ENCODE assay signal across 17 cellular contexts in the genomic region with DNA sequence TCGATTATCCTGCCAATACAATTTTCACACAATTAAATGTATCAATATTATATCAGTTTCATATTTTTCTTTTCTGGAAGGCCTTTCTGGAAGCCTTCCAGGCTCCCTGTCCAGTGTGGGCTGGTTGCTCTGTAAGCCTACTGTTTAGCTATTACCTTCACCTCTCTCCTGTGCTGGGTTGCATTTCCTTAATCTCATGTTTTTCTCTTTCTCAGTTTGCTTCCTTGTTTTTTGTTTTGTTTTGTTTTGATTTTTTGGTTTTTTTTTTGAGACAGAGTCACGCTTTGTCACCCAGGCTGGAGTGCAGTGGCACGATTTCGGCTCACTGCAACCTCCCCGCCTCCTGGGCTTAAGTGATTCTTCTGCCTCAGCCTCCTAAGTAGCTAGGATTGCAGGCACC. TPM values are rescaled to one million over a fixed set of nuclear protein-coding genes. Genes with fewer than 3 reads are reported as not detected.
DNase-seq lines count a peak whose midpoint lies in the region; ATAC-seq, FAIRE-seq and TF ChIP-seq lines count a peak whose summit lies in the region.
"Had no signal": no experiment of that assay in that cellular context is flagged by ENCODE, and none has a peak within 500 bp of the region (broad histone marks: within the 10 kb centered on the region; RNA-seq: fewer than 3 reads in every experiment).

No MANE protein-coding gene starts in this region.

- H3K27ac ChIP-seq in C4-2B (peak overlapping the region; percentile 64), HepG2 (ENCODE audit: extremely low read length, insufficient read depth, low read length) (no peak overlapping the region)

- peaks cover 9% of the 10 kb centered on the region for H4K20me1 ChIP-seq in HepG2 (ENCODE audit: insufficient read depth, low read length)

- no peaks in the 10 kb centered on the region for H3K36me3 Mint-ChIP-seq in T-helper 17 cell (ENCODE audit: low read depth)
- H3K36me3 Mint-ChIP-seq in naive B cell: peaks cover 8 to 9% of the 10 kb centered on the region in 2 donors

- no peak overlapping the region for H3K4me2 ChIP-seq in HepG2 (ENCODE audit: low read depth, low read length)

- no peak for DNase-seq in T-helper 17 cell
- DNase-seq in naive B cell: no peak
- no peak for DNase-seq in effector CD8-positive, alpha-beta T cell (lab: John Stamatoyannopoulos, UW)
- no peak for DNase-seq in HepG2 (ENCODE audit: low spot score)
- DNase-seq in occipital lobe (lab: John Stamatoyannopoulos, UW): no peak
- DNase-seq: ACHN; C1 segment of cervical spinal cord; CD4-positive, alpha-beta memory T cell; DMS79; EL; GOT3 had no signal

- no peak overlapping the region for H3K4me3 ChIP-seq in HepG2 (replicated peaks in 1 of 3; ENCODE audit: insufficient read depth in 1 of 3, low read depth in 2 of 3, low read length in 3 of 3)
- H3K4me3 ChIP-seq: HAP-1 had no signal

- no peak for TF ChIP-seq RAD21 in HepG2 (CRISPR knock-in tag; IDR thresholded peaks at IDR 0.05)

- H3K27ac Mint-ChIP-seq in T-helper 17 cell: no peak overlapping the region
- H3K27ac Mint-ChIP-seq in naive B cell: peak overlapping the region in 3 of 6 donors; percentile 13 to 76 (median 27)

- H3K4me3 Mint-ChIP-seq in T-helper 17 cell (peak overlapping the region; percentile 36), naive B cell (peak overlapping the region in 4 of 8 donors; percentile 36 to 82 (median 60))
- H3K4me3 Mint-ChIP-seq: CD4-positive, alpha-beta memory T cell had no signal

- H3K27me3 Mint-ChIP-seq in T-helper 17 cell (no peaks in the 10 kb centered on the region), naive B cell (no peaks in the 10 kb centered on the region)
- H3K27me3 Mint-ChIP-seq: CD4-positive, alpha-beta memory T cell had no signal

- H3K36me3 ChIP-seq in HepG2 (replicated peaks in 1 of 2; ENCODE audit: control insufficient read depth in 1 of 2, insufficient read depth in 2 of 2, low read length in 2 of 2): no peaks in the 10 kb centered on the region

- H2AFZ ChIP-seq in HepG2 (ENCODE audit: low read length): no peak overlapping the region

- CTCF ChIA-PET in HepG2 (lab: Yijun Ruan, JAX; ENCODE audit: low intra/inter-chr PET ratio, low total read pairs): no interaction called here

- TF ChIP-seq POLR2A in HepG2 (IDR thresholded peaks at IDR 0.05; ENCODE audit: insufficient read depth in 1 of 2, low read depth in 2 of 2, low read length in 2 of 2): no peak

- in situ Hi-C loops in HepG2 (cut with HindIII; ENCODE audit: extremely low pct_ligation_motif_present, low pct_unique_long_range_greater_than_20kb): loop anchor here (10.0 kb wide), 1 partner anchor 166 kb away; no protein-coding TSS in a partner anchor

- no peaks in the 10 kb centered on the region for H3K9me3 Mint-ChIP-seq in naive B cell
- H3K9me3 Mint-ChIP-seq: CD4-positive, alpha-beta memory T cell had no signal

- H3K79me2 ChIP-seq in HepG2 (ENCODE audit: insufficient read depth, low read length): peaks cover 9% of the 10 kb centered on the region

- H3K9ac ChIP-seq in HepG2 (ENCODE audit: insufficient read depth, low read depth, low read length): no peak overlapping the region

- H3K27me3 ChIP-seq in HepG2 (ENCODE audit: control insufficient read depth in 1 of 2, insufficient read depth in 2 of 2, low read length in 2 of 2): peaks cover 0 to 5% of the 10 kb centered on the region in 2 experiments; a peak in 2 of 5 replicates

- H3K4me1 Mint-ChIP-seq in T-helper 17 cell (peaks cover 28% of the 10 kb centered on the region), naive B cell (peaks cover 13 to 43% (median 34%) of the 10 kb centered on the region in 3 donors)

- TF ChIP-seq CTCF in C4-2B (conservative IDR thresholded peaks at IDR 0.05) (no peak), HepG2 (CRISPR knock-in tag; IDR thresholded peaks at IDR 0.05) (no peak)

- 88% methylated on average over 5 of the region's 5 CpGs for WGBS in HepG2 (ENCODE audit: low lambda C conversion rate)

- POLR2A ChIA-PET in HepG2 (lab: Yijun Ruan, JAX): interaction anchor here (0.7 to 1.5 kb wide), 2 partner anchors 37 to 358 kb away, joined by 3 to 4 read pairs; no protein-coding TSS in a partner anchor

- intact Hi-C loops in HepG2 (cut with micrococcal nuclease; ENCODE audit: unreplicated experiment): no loop called here

- TF ChIP-seq EP300 in HepG2 (IDR thresholded peaks at IDR 0.05; ENCODE audit: low read depth in 2 of 2, low read length in 2 of 2) (no peak), HepG2 (CRISPR knock-in tag; IDR thresholded peaks at IDR 0.05; ENCODE audit: borderline replicate concordance) (no peak)

- no peaks in the 10 kb centered on the region for H3K9me3 ChIP-seq in T-helper 17 cell (ENCODE audit: control insufficient read depth, low read length, poor library complexity, severe bottlenecking)
- H3K9me3 ChIP-seq in HepG2 (ENCODE audit: low read length): no peaks in the 10 kb centered on the region

- FAIRE-seq in HepG2 (lab: Jason Lieb, UNC): no peak
- FAIRE-seq: G401.6, GM12892, GM19239 had no signal

- BruUV-seq in HepG2 (replicated peaks; lab: Mats Ljungman, UMichigan): no TSS peak

- peaks cover 78% of the 10 kb centered on the region for H3K4me1 ChIP-seq in HepG2 (ENCODE audit: insufficient read depth, low read length)
- H3K4me1 ChIP-seq: HAP-1 had no signal

- ATAC-seq in T-helper 17 cell (no peak), naive B cell (ENCODE audit: low read depth in 2 of 2) (peak; percentile 53 to 63), HepG2 (no peak)

RNA-seq across cellular contexts. Expression of a gene that starts 6.8 kb away (rescaled TPM):
- total RNA-seq in T-helper 17 cell: 10 to 100 TPM; 18.3 to 21.4 TPM
- 10 to 100 TPM; 45.7 to 86.2 (median 73.6) TPM for polyA plus RNA-seq in naive B cell (ENCODE audit: low read depth in 6 of 6)
- total RNA-seq in HepG2 (2016; rRNA removed; fragmentation: Illumina TruSeq; extraction: Trizol): 20.7 and 56.3 TPM in 2 replicates
- 5.7 and 7.2 TPM in 2 replicates for total RNA-seq in HepG2 (2016; cell fraction: cytosol; rRNA removed; fragmentation: Illumina TruSeq; extraction: Trizol; ENCODE audit: low read depth)
- 20.6 and 53.3 TPM in 2 replicates for total RNA-seq in HepG2 (2016; cell fraction: insoluble cytoplasmic fraction; rRNA removed; fragmentation: Illumina TruSeq; extraction: Trizol)
- 32.0 TPM in 2 replicates for total RNA-seq in HepG2 (2016; cell fraction: membrane; rRNA removed; fragmentation: Illumina TruSeq; extraction: Trizol)
- 20.1 and 22.8 TPM in 2 replicates for total RNA-seq in HepG2 (2016; cell fraction: nucleus; rRNA removed; fragmentation: Illumina TruSeq; extraction: Trizol)
- polyA plus RNA-seq in HepG2 (2011; rRNA removed): 127 and 128 TPM in 2 replicates
- 115 and 145 TPM in 2 replicates for polyA plus RNA-seq in HepG2 (2011; cell fraction: cytosol; rRNA removed)
- polyA plus RNA-seq in HepG2 (2011; cell fraction: nucleus; rRNA removed): 36.6 and 44.5 TPM in 2 replicates
- 130 and 170 TPM in 2 replicates for polyA plus RNA-seq in HepG2 (2012)
- polyA plus RNA-seq in HepG2 (2016; cell fraction: cytosol; fragmentation: Illumina TruSeq; extraction: Trizol; ENCODE audit: low read depth): 14.0 and 14.5 TPM in 2 replicates
- 225 and 237 TPM in 2 replicates for polyA plus RNA-seq in HepG2 (2016; cell fraction: insoluble cytoplasmic fraction; fragmentation: Illumina TruSeq; extraction: Trizol; ENCODE audit: low read depth)
- 54.8 and 58.5 TPM in 2 replicates for polyA plus RNA-seq in HepG2 (2016; cell fraction: membrane; fragmentation: Illumina TruSeq; extraction: Trizol; ENCODE audit: low read depth)
- polyA plus RNA-seq in HepG2 (2016; cell fraction: nucleus; fragmentation: Illumina TruSeq; extraction: Trizol; ENCODE audit: insufficient read depth, low read depth): 101 TPM in 2 replicates
- polyA minus RNA-seq in HepG2 (2011; rRNA and poly(A)+ RNA removed; ENCODE audit: low replicate concordance): 28.5 and 84.7 TPM in 2 replicates
- polyA minus RNA-seq in HepG2 (2011; cell fraction: cytosol; rRNA and poly(A)+ RNA removed): 65.0 and 74.5 TPM in 2 replicates
- polyA minus RNA-seq in HepG2 (2011; cell fraction: nucleus; rRNA and poly(A)+ RNA removed): 38.4 and 44.4 TPM in 2 replicates
- total RNA-seq in occipital lobe: 12.3 TPM

RNA-seq across cellular contexts. Expression of a gene that starts 9.0 kb away (rescaled TPM):
- total RNA-seq in T-helper 17 cell (10 to 100 TPM; 17.4 to 19.2 TPM), HepG2 (2016; rRNA removed; fragmentation: Illumina TruSeq; extraction: Trizol) (74.4 and 105 TPM in 2 replicates), occipital lobe (29.8 TPM)
- polyA plus RNA-seq in naive B cell (ENCODE audit: low read depth in 6 of 6) (100 to 1,000 TPM; 101 to 145 (median 123) TPM), HepG2 (2011; rRNA removed) (52.9 and 54.8 TPM in 2 replicates)
- 44.2 and 47.1 TPM in 2 replicates for total RNA-seq in HepG2 (2016; cell fraction: cytosol; rRNA removed; fragmentation: Illumina TruSeq; extraction: Trizol; ENCODE audit: low read depth)
- total RNA-seq in HepG2 (2016; cell fraction: insoluble cytoplasmic fraction; rRNA removed; fragmentation: Illumina TruSeq; extraction: Trizol): 74.5 and 96.6 TPM in 2 replicates
- 77.2 and 80.8 TPM in 2 replicates for total RNA-seq in HepG2 (2016; cell fraction: membrane; rRNA removed; fragmentation: Illumina TruSeq; extraction: Trizol)
- 30.8 and 32.7 TPM in 2 replicates for total RNA-seq in HepG2 (2016; cell fraction: nucleus; rRNA removed; fragmentation: Illumina TruSeq; extraction: Trizol)
- polyA plus RNA-seq in HepG2 (2011; cell fraction: cytosol; rRNA removed): 58.6 and 70.5 TPM in 2 replicates
- 16.9 and 17.1 TPM in 2 replicates for polyA plus RNA-seq in HepG2 (2011; cell fraction: nucleus; rRNA removed)
- 49.0 and 54.0 TPM in 2 replicates for polyA plus RNA-seq in HepG2 (2012)
- 63.8 and 69.5 TPM in 2 replicates for polyA plus RNA-seq in HepG2 (2016; cell fraction: cytosol; fragmentation: Illumina TruSeq; extraction: Trizol; ENCODE audit: low read depth)
- 138 and 146 TPM in 2 replicates for polyA plus RNA-seq in HepG2 (2016; cell fraction: insoluble cytoplasmic fraction; fragmentation: Illumina TruSeq; extraction: Trizol; ENCODE audit: low read depth)
- 69.5 and 71.6 TPM in 2 replicates for polyA plus RNA-seq in HepG2 (2016; cell fraction: membrane; fragmentation: Illumina TruSeq; extraction: Trizol; ENCODE audit: low read depth)
- 49.9 and 56.9 TPM in 2 replicates for polyA plus RNA-seq in HepG2 (2016; cell fraction: nucleus; fragmentation: Illumina TruSeq; extraction: Trizol; ENCODE audit: insufficient read depth, low read depth)
- polyA minus RNA-seq in HepG2 (2011; rRNA and poly(A)+ RNA removed; ENCODE audit: low replicate concordance): 36.0 and 50.1 TPM in 2 replicates
- 16.2 and 24.3 TPM in 2 replicates for polyA minus RNA-seq in HepG2 (2011; cell fraction: cytosol; rRNA and poly(A)+ RNA removed)
- polyA minus RNA-seq in HepG2 (2011; cell fraction: nucleus; rRNA and poly(A)+ RNA removed): 5.3 and 7.0 TPM in 2 replicates

RNA-seq across cellular contexts. Expression of a gene that starts 31.4 kb away (rescaled TPM):
- total RNA-seq in T-helper 17 cell: 1 to 10 TPM; 1.4 to 1.5 TPM
- polyA plus RNA-seq in naive B cell (ENCODE audit: low read depth in 6 of 6): 1 to 10 TPM in 5 of 6 donors, not detected in 1; 1.7 to 5.0 (median 2.3) TPM
- total RNA-seq in HepG2 (2016; rRNA removed; fragmentation: Illumina TruSeq; extraction: Trizol): 10.9 and 11.8 TPM in 2 replicates
- total RNA-seq in HepG2 (2016; cell fraction: cytosol; rRNA removed; fragmentation: Illumina TruSeq; extraction: Trizol; ENCODE audit: low read depth): 8.8 and 9.7 TPM in 2 replicates
- 9.0 and 10.5 TPM in 2 replicates for total RNA-seq in HepG2 (2016; cell fraction: insoluble cytoplasmic fraction; rRNA removed; fragmentation: Illumina TruSeq; extraction: Trizol)
- 14.5 and 14.9 TPM in 2 replicates for total RNA-seq in HepG2 (2016; cell fraction: membrane; rRNA removed; fragmentation: Illumina TruSeq; extraction: Trizol)
- total RNA-seq in HepG2 (2016; cell fraction: nucleus; rRNA removed; fragmentation: Illumina TruSeq; extraction: Trizol): 5.7 and 6.4 TPM in 2 replicates
- polyA plus RNA-seq in HepG2 (2011; rRNA removed): 5.0 and 5.4 TPM in 2 replicates
- polyA plus RNA-seq in HepG2 (2011; cell fraction: cytosol; rRNA removed): 6.7 and 15.5 TPM in 2 replicates
- 11.2 and 15.1 TPM in 2 replicates for polyA plus RNA-seq in HepG2 (2011; cell fraction: nucleus; rRNA removed)
- 2.3 and 2.7 TPM in 2 replicates for polyA plus RNA-seq in HepG2 (2012)
- 8.8 and 9.4 TPM in 2 replicates for polyA plus RNA-seq in HepG2 (2016; cell fraction: cytosol; fragmentation: Illumina TruSeq; extraction: Trizol; ENCODE audit: low read depth)
- polyA plus RNA-seq in HepG2 (2016; cell fraction: insoluble cytoplasmic fraction; fragmentation: Illumina TruSeq; extraction: Trizol; ENCODE audit: low read depth): 8.3 and 10.8 TPM in 2 replicates
- 10.9 and 11.1 TPM in 2 replicates for polyA plus RNA-seq in HepG2 (2016; cell fraction: membrane; fragmentation: Illumina TruSeq; extraction: Trizol; ENCODE audit: low read depth)
- 9.1 and 10.0 TPM in 2 replicates for polyA plus RNA-seq in HepG2 (2016; cell fraction: nucleus; fragmentation: Illumina TruSeq; extraction: Trizol; ENCODE audit: insufficient read depth, low read depth)
- 4.1 and 9.1 TPM in 2 replicates for polyA minus RNA-seq in HepG2 (2011; rRNA and poly(A)+ RNA removed; ENCODE audit: low replicate concordance)
- polyA minus RNA-seq in HepG2 (2011; cell fraction: cytosol; rRNA and poly(A)+ RNA removed): 4.6 and 5.6 TPM in 2 replicates
- 5.3 and 5.4 TPM in 2 replicates for polyA minus RNA-seq in HepG2 (2011; cell fraction: nucleus; rRNA and poly(A)+ RNA removed)
- 6.9 TPM for total RNA-seq in occipital lobe

RNA-seq across cellular contexts. Expression of a gene that starts 33.7 kb away (rescaled TPM):
- total RNA-seq in T-helper 17 cell: 100 to 1,000 TPM; 322 to 338 TPM
- 10 to 100 TPM; 21.3 to 36.8 (median 25.6) TPM for polyA plus RNA-seq in naive B cell (ENCODE audit: low read depth in 6 of 6)
- 0.51 and 0.86 TPM in 2 replicates for total RNA-seq in HepG2 (2016; rRNA removed; fragmentation: Illumina TruSeq; extraction: Trizol)
- not detected in 2 replicates for total RNA-seq in HepG2 (2016; cell fraction: cytosol; rRNA removed; fragmentation: Illumina TruSeq; extraction: Trizol; ENCODE audit: low read depth)
- 0.64 and 0.87 TPM in 2 replicates for total RNA-seq in HepG2 (2016; cell fraction: insoluble cytoplasmic fraction; rRNA removed; fragmentation: Illumina TruSeq; extraction: Trizol)
- total RNA-seq in HepG2 (2016; cell fraction: membrane; rRNA removed; fragmentation: Illumina TruSeq; extraction: Trizol): 0.07 and 0.37 TPM in 2 replicates
- total RNA-seq in HepG2 (2016; cell fraction: nucleus; rRNA removed; fragmentation: Illumina TruSeq; extraction: Trizol): 0.25 and 0.41 TPM in 2 replicates
- 1.2 TPM in 2 replicates for polyA plus RNA-seq in HepG2 (2011; rRNA removed)
- polyA plus RNA-seq in HepG2 (2011; cell fraction: cytosol; rRNA removed): 0.68 and 0.87 TPM in 2 replicates
- 2.5 and 3.3 TPM in 2 replicates for polyA plus RNA-seq in HepG2 (2011; cell fraction: nucleus; rRNA removed)
- 1.2 and 4.8 TPM in 2 replicates for polyA plus RNA-seq in HepG2 (2012)
- not detected in 2 replicates for polyA plus RNA-seq in HepG2 (2016; cell fraction: cytosol; fragmentation: Illumina TruSeq; extraction: Trizol; ENCODE audit: low read depth)
- polyA plus RNA-seq in HepG2 (2016; cell fraction: insoluble cytoplasmic fraction; fragmentation: Illumina TruSeq; extraction: Trizol; ENCODE audit: low read depth): 0.24 and 0.47 TPM in 2 replicates
- 0.11 and 0.35 TPM in 2 replicates for polyA plus RNA-seq in HepG2 (2016; cell fraction: membrane; fragmentation: Illumina TruSeq; extraction: Trizol; ENCODE audit: low read depth)
- 0.37 and 0.96 TPM in 2 replicates for polyA plus RNA-seq in HepG2 (2016; cell fraction: nucleus; fragmentation: Illumina TruSeq; extraction: Trizol; ENCODE audit: insufficient read depth, low read depth)
- polyA minus RNA-seq in HepG2 (2011; rRNA and poly(A)+ RNA removed; ENCODE audit: low replicate concordance): 0.16 and 1.6 TPM in 2 replicates
- polyA minus RNA-seq in HepG2 (2011; cell fraction: cytosol; rRNA and poly(A)+ RNA removed): 0.40 and 1.1 TPM in 2 replicates
- polyA minus RNA-seq in HepG2 (2011; cell fraction: nucleus; rRNA and poly(A)+ RNA removed): 1.4 and 3.9 TPM in 2 replicates
- 1.1 TPM for total RNA-seq in occipital lobe
- total RNA-seq: HT1080 had no signal

RNA-seq across cellular contexts. Expression of a gene that starts 43.6 kb away (rescaled TPM):
- 1 to 10 TPM; 6.2 to 6.7 TPM for total RNA-seq in T-helper 17 cell
- polyA plus RNA-seq in naive B cell (ENCODE audit: low read depth in 6 of 6): 1 to 10 TPM; 3.4 to 9.9 (median 7.0) TPM
- total RNA-seq in HepG2 (2016; rRNA removed; fragmentation: Illumina TruSeq; extraction: Trizol): 10.9 and 12.3 TPM in 2 replicates
- 2.3 and 2.9 TPM in 2 replicates for total RNA-seq in HepG2 (2016; cell fraction: cytosol; rRNA removed; fragmentation: Illumina TruSeq; extraction: Trizol; ENCODE audit: low read depth)
- total RNA-seq in HepG2 (2016; cell fraction: insoluble cytoplasmic fraction; rRNA removed; fragmentation: Illumina TruSeq; extraction: Trizol): 10.9 and 12.6 TPM in 2 replicates
- 8.8 and 8.9 TPM in 2 replicates for total RNA-seq in HepG2 (2016; cell fraction: membrane; rRNA removed; fragmentation: Illumina TruSeq; extraction: Trizol)
- total RNA-seq in HepG2 (2016; cell fraction: nucleus; rRNA removed; fragmentation: Illumina TruSeq; extraction: Trizol): 5.4 and 7.9 TPM in 2 replicates
- 9.9 and 11.7 TPM in 2 replicates for polyA plus RNA-seq in HepG2 (2011; rRNA removed)
- 7.8 and 10.1 TPM in 2 replicates for polyA plus RNA-seq in HepG2 (2011; cell fraction: cytosol; rRNA removed)
- polyA plus RNA-seq in HepG2 (2011; cell fraction: nucleus; rRNA removed): 9.4 and 11.4 TPM in 2 replicates
- polyA plus RNA-seq in HepG2 (2012): 7.7 and 10.5 TPM in 2 replicates
- polyA plus RNA-seq in HepG2 (2016; cell fraction: cytosol; fragmentation: Illumina TruSeq; extraction: Trizol; ENCODE audit: low read depth): 2.1 and 2.6 TPM in 2 replicates
- polyA plus RNA-seq in HepG2 (2016; cell fraction: insoluble cytoplasmic fraction; fragmentation: Illumina TruSeq; extraction: Trizol; ENCODE audit: low read depth): 11.0 and 11.9 TPM in 2 replicates
- 5.4 and 6.0 TPM in 2 replicates for polyA plus RNA-seq in HepG2 (2016; cell fraction: membrane; fragmentation: Illumina TruSeq; extraction: Trizol; ENCODE audit: low read depth)
- polyA plus RNA-seq in HepG2 (2016; cell fraction: nucleus; fragmentation: Illumina TruSeq; extraction: Trizol; ENCODE audit: insufficient read depth, low read depth): 11.3 and 12.2 TPM in 2 replicates
- 7.6 and 12.0 TPM in 2 replicates for polyA minus RNA-seq in HepG2 (2011; rRNA and poly(A)+ RNA removed; ENCODE audit: low replicate concordance)
- 4.8 and 5.3 TPM in 2 replicates for polyA minus RNA-seq in HepG2 (2011; cell fraction: cytosol; rRNA and poly(A)+ RNA removed)
- polyA minus RNA-seq in HepG2 (2011; cell fraction: nucleus; rRNA and poly(A)+ RNA removed): 4.1 and 5.0 TPM in 2 replicates
- 32.0 TPM for total RNA-seq in occipital lobe

Comparison
In these comparisons a context has a peak if more than half of its experiments do, and no peak if none do; other contexts are left out.
1. ATAC-seq: peak in naive B cell (2 of 2); none in T-helper 17 cell (single experiment) and HepG2 (single experiment).